ENCODE assay signal across 8 cellular contexts in the genomic region with DNA sequence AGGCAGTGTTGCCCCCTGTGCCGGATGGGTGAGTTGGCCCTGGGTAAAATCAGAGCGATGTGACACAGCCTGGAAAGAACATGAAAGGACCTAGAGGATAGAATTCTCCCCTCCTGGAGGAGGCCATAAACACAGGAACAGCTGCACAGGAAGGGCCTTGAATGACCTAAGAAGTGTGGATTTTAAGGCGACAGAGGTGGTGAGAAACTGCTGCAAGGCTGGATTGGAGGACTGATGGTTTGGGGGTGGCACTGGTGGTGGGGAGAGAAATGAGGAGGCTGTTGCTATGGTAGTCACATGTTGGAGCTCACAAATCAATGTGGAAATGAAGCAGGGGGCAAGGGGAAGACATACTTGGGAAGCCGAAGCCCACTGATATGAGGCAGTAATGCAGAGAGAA. TPM values are rescaled to one million over a fixed set of nuclear protein-coding genes. Genes with fewer than 3 reads are reported as not detected.
DNase-seq lines count a peak whose midpoint lies in the region; ATAC-seq and TF ChIP-seq lines count a peak whose summit lies in the region.

No MANE protein-coding gene starts in this region.

- no peaks in the 10 kb centered on the region for H3K36me3 Mint-ChIP-seq in stimulated activated naive CD8-positive, alpha-beta T cell treated with anti-CD3 and anti-CD28 coated beads, Interleukin-15, Interleukin-2, amounts not matched to agents 100 ng/mL and 50 ng/mL, for 24 hours (ENCODE audit: low read depth)

- dilution Hi-C loops in mammary epithelial cell (cut with HindIII; ENCODE audit: low sequenced_read_pairs), result no loop called here

- peaks cover 53% of the 10 kb centered on the region for H3K4me1 Mint-ChIP-seq in stimulated activated naive CD8-positive, alpha-beta T cell treated with anti-CD3 and anti-CD28 coated beads, Interleukin-15, Interleukin-2, amounts not matched to agents 100 ng/mL and 50 ng/mL, for 24 hours (ENCODE audit: low read depth)

- no peaks in the 10 kb centered on the region for H3K27me3 Mint-ChIP-seq in stimulated activated naive CD8-positive, alpha-beta T cell treated with anti-CD3 and anti-CD28 coated beads, Interleukin-15, Interleukin-2, amounts not matched to agents 100 ng/mL and 50 ng/mL, for 24 hours

- H3K27me3 ChIP-seq in mammary epithelial cell (ENCODE audit: insufficient read depth, low read length) (no peaks in the 10 kb centered on the region), mucosa of stomach (ENCODE audit: control insufficient read depth, insufficient read depth, low read length) (no peaks in the 10 kb centered on the region)

- no peaks in the 10 kb centered on the region for H4K20me1 ChIP-seq in mammary epithelial cell (ENCODE audit: insufficient read depth, low read length)

- no peak overlapping the region for H2AFZ ChIP-seq in mammary epithelial cell (ENCODE audit: low read depth, low read length)

- peak overlapping the region; percentile 72 for H3K27ac ChIP-seq in mammary epithelial cell (ENCODE audit: insufficient read depth, low read depth, low read length)

- peak overlapping the region; percentile 43 for H3K27ac Mint-ChIP-seq in stimulated activated naive CD8-positive, alpha-beta T cell treated with anti-CD3 and anti-CD28 coated beads, Interleukin-15, Interleukin-2, amounts not matched to agents 100 ng/mL and 50 ng/mL, for 24 hours

- 74% methylated on average over 4 of the region's 4 CpGs for WGBS in mammary epithelial cell (ENCODE audit: low coverage, missing lambda C conversion rate)

- intact Hi-C loops in mammary epithelial cell (cut with micrococcal nuclease), result no loop called here

- no peaks in the 10 kb centered on the region for H3K9me3 Mint-ChIP-seq in stimulated activated naive CD8-positive, alpha-beta T cell treated with anti-CD3 and anti-CD28 coated beads, Interleukin-15, Interleukin-2, amounts not matched to agents 100 ng/mL and 50 ng/mL, for 24 hours

- no peak for ATAC-seq in stimulated activated naive CD8-positive, alpha-beta T cell treated with anti-CD3 and anti-CD28 coated beads, Interleukin-15, Interleukin-2, amounts not matched to agents 100 U/mL and 50 U/mL, for 24 hours
- ATAC-seq in GM21723 (IDR thresholded peaks at IDR 0.05; ENCODE audit: unreplicated experiment) (no peak), GM18502 (IDR thresholded peaks at IDR 0.05; ENCODE audit: poor library complexity, unreplicated experiment) (no peak)

- H3K9ac ChIP-seq in mammary epithelial cell (ENCODE audit: insufficient read depth, low read length) (peak overlapping the region; percentile 76), mucosa of stomach (ENCODE audit: low read length) (peak overlapping the region; percentile 83)

- in situ Hi-C loops in mammary epithelial cell (cut with MboI; ENCODE audit: low sequenced_read_pairs in 2 of 2), result loop anchor here in 1 of 2 donors (25.0 kb wide), 1 partner anchor 209 kb away; a partner anchor contains a TSS
- in situ Hi-C loops in KBM-7 (cut with MboI; ENCODE audit: low pct_unique_long_range_greater_than_20kb, low sequenced_read_pairs), result loop anchor here (25.0 kb wide), 1 partner anchor 209 kb away; a partner anchor contains a TSS

- H3K4me3 Mint-ChIP-seq in stimulated activated naive CD8-positive, alpha-beta T cell treated with anti-CD3 and anti-CD28 coated beads, Interleukin-15, Interleukin-2, amounts not matched to agents 100 ng/mL and 50 ng/mL, for 24 hours, result peak overlapping the region; percentile 74

- DNase-seq in stimulated activated naive CD8-positive, alpha-beta T cell treated with anti-CD3 and anti-CD28 coated beads, Interleukin-15, Interleukin-2, amounts not matched to agents 100 U/mL and 50 U/mL, for 24 hours, result no peak
- DNase-seq in mammary epithelial cell, result no peak
- DNase-seq in KBM-7, result no peak
- no peak for DNase-seq in stimulated activated CD4-positive, alpha-beta T cell treated with anti-CD3 and anti-CD28 coated beads, Interleukin-15, amount 100 ng/mL, for 24 hours

- H3K4me3 ChIP-seq in mammary epithelial cell (replicated peaks in 1 of 3; ENCODE audit: insufficient read depth in 1 of 3, low read depth in 2 of 3, low read length in 3 of 3) (no peak overlapping the region), mucosa of stomach (ENCODE audit: low read length) (no peak overlapping the region)

- CTCF ChIA-PET in mammary epithelial cell (lab: Charles Lee; ENCODE audit: low non-redundant PET), result interaction anchor here (1.1 kb wide), 1 partner anchor 28 kb away, joined by 7 read pairs; no protein-coding TSS in a partner anchor

- H3K4me1 ChIP-seq in mammary epithelial cell (ENCODE audit: insufficient read depth, low read length), result peaks cover 36% of the 10 kb centered on the region
- H3K4me1 ChIP-seq in mucosa of stomach (ENCODE audit: control insufficient read depth, insufficient read depth, low read length), result peaks cover 37% of the 10 kb centered on the region

- TF ChIP-seq CTCF in mammary epithelial cell (conservative IDR thresholded peaks at IDR 0.05 in 1 of 2, IDR thresholded peaks at IDR 0.05 in 1 of 2; ENCODE audit: extremely low read depth in 1 of 2, insufficient read depth in 1 of 2, low read depth in 1 of 2, low read length in 2 of 2), result no peak

- peak overlapping the region; percentile 94 for H3K4me2 ChIP-seq in mammary epithelial cell (ENCODE audit: insufficient read depth, low read depth, low read length)

- H3K9me3 ChIP-seq in mammary epithelial cell (replicated peaks; ENCODE audit: insufficient read depth, low read length) (no peaks in the 10 kb centered on the region), mucosa of stomach (ENCODE audit: control insufficient read depth, low read length) (no peaks in the 10 kb centered on the region)

- no TSS peak for BruUV-seq in mammary epithelial cell (replicated peaks; lab: Mats Ljungman, UMichigan)

- H3K79me2 ChIP-seq in mammary epithelial cell (ENCODE audit: insufficient read depth, low read length), result no peaks in the 10 kb centered on the region

- H3K36me3 ChIP-seq in mammary epithelial cell (ENCODE audit: insufficient read depth, low read length) (no peaks in the 10 kb centered on the region), mucosa of stomach (ENCODE audit: control insufficient read depth, insufficient read depth, low read length) (no peaks in the 10 kb centered on the region)

RNA-seq across cellular contexts. Expression of a gene that starts 13.8 kb away (rescaled TPM):
- total RNA-seq in mammary epithelial cell, result not detected
- not detected for polyA plus RNA-seq in mammary epithelial cell
- not detected for polyA minus RNA-seq in mammary epithelial cell

RNA-seq across cellular contexts. Expression of a gene that starts 25.2 kb away (rescaled TPM):
- total RNA-seq in mammary epithelial cell, result 1 to 10 TPM; 6.5 to 9.6 TPM
- 8.4 TPM for polyA plus RNA-seq in mammary epithelial cell
- 22.2 TPM for polyA minus RNA-seq in mammary epithelial cell
